ENCODE assay signal across 32 cellular contexts in the genomic region with DNA sequence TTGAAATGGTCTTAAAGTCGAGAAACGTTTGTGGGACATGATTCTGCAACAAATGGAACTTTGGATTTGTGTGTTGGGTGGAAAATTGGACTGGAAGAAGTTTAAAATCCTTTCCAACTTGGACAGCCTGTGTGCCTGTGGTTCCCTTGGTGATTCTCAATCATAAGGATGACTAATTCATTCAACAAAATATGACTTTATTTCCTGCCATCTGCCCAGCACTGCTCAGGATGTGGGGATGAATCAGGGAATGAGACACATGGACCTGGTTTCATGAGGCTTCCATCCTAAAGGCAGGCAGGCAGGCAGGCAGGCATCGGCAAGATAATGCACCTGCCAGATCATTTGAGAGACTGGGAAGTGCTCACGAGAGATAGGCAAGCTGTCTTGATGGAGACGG. TPM values are rescaled to one million over a fixed set of nuclear protein-coding genes. Genes with fewer than 3 reads are reported as not detected.
DNase-seq lines count a peak whose midpoint lies in the region; ATAC-seq lines count a peak whose summit lies in the region.
"Had no signal": no experiment of that assay in that cellular context is flagged by ENCODE, and none has a peak within 500 bp of the region (broad histone marks: within the 10 kb centered on the region; RNA-seq: fewer than 3 reads in every experiment).

No MANE protein-coding gene starts in this region.

- POLR2A ChIA-PET in activated CD4-positive, alpha-beta T cell treated with anti-CD3 and anti-CD28 coated beads for 36 hours (lab: Charles Lee), result no interaction called here

- H3K4me1 Mint-ChIP-seq in activated CD4-positive, alpha-beta T cell treated with anti-CD3 and anti-CD28 coated beads for 36 hours, result no peaks in the 10 kb centered on the region
- H3K4me1 Mint-ChIP-seq: activated naive CD8-positive, alpha-beta T cell treated with anti-CD3 and anti-CD28 coated beads, Interleukin-2, amount 50 U/mL, for 24 hours had no signal

- H3K9me3 Mint-ChIP-seq in activated CD4-positive, alpha-beta T cell treated with anti-CD3 and anti-CD28 coated beads for 36 hours (ENCODE audit: low read depth), result peaks cover 2% of the 10 kb centered on the region
- H3K9me3 Mint-ChIP-seq: activated naive CD8-positive, alpha-beta T cell treated with anti-CD3 and anti-CD28 coated beads, Interleukin-2, amount 50 U/mL, for 24 hours; CD8-positive, alpha-beta T cell; neural crest cell had no signal

- H3K36me3 ChIP-seq in effector memory CD4-positive, alpha-beta T cell (ENCODE audit: control insufficient read depth, insufficient read depth, low read length), result no peaks in the 10 kb centered on the region
- H3K36me3 ChIP-seq: BE2C, HAP-1, left lung, right atrium auricular region, thoracic aorta, uterus had no signal

- no peaks in the 10 kb centered on the region for H3K27me3 ChIP-seq in effector memory CD4-positive, alpha-beta T cell (replicated peaks; ENCODE audit: control insufficient read depth, insufficient read depth, low read length, poor library complexity, severe bottlenecking)
- H3K27me3 ChIP-seq: BE2C, right atrium auricular region, uterus had no signal

- no peak overlapping the region for H3K27ac ChIP-seq in effector memory CD4-positive, alpha-beta T cell (ENCODE audit: insufficient read depth, low read length, poor library complexity, severe bottlenecking)
- H3K27ac ChIP-seq: dorsolateral prefrontal cortex, left lung, parathyroid adenoma, right atrium auricular region, thoracic aorta, uterus had no signal

- no peaks in the 10 kb centered on the region for H3K36me3 Mint-ChIP-seq in activated CD4-positive, alpha-beta T cell treated with anti-CD3 and anti-CD28 coated beads for 36 hours (ENCODE audit: low read depth)
- H3K36me3 Mint-ChIP-seq: activated CD4-positive, alpha-beta memory T cell treated with anti-CD3 and anti-CD28 coated beads for 36 hours; CD8-positive, alpha-beta T cell had no signal

- peaks cover 3% of the 10 kb centered on the region for H3K27me3 Mint-ChIP-seq in activated CD4-positive, alpha-beta T cell treated with anti-CD3 and anti-CD28 coated beads for 36 hours

- CTCF ChIA-PET in activated CD4-positive, alpha-beta T cell treated with anti-CD3 and anti-CD28 coated beads for 36 hours (lab: Charles Lee), result no interaction called here

- no peak overlapping the region for H3K4me3 ChIP-seq in effector memory CD4-positive, alpha-beta T cell (ENCODE audit: insufficient read depth, low read depth, low read length, poor library complexity, severe bottlenecking)
- H3K4me3 ChIP-seq: dorsolateral prefrontal cortex, HAP-1, left lung, right atrium auricular region, thoracic aorta, uterus had no signal

- no peak overlapping the region for H3K27ac Mint-ChIP-seq in activated CD4-positive, alpha-beta T cell treated with anti-CD3 and anti-CD28 coated beads for 36 hours
- H3K27ac Mint-ChIP-seq: activated CD4-positive, alpha-beta memory T cell treated with anti-CD3 and anti-CD28 coated beads for 36 hours; activated naive CD8-positive, alpha-beta T cell treated with anti-CD3 and anti-CD28 coated beads, Interleukin-2, amount 50 U/mL, for 24 hours; CD8-positive, alpha-beta T cell; T-helper 1 cell treated with Interleukin-12 subunit alpha and Interleukin-12 subunit beta and Interleukin-4 antibody, amounts not matched to agents 30 μg/mL and 1 μg/mL, for 36 hours had no signal

- no peak for ATAC-seq in activated CD4-positive, alpha-beta T cell treated with anti-CD3 and anti-CD28 coated beads for 36 hours
- ATAC-seq: activated naive CD8-positive, alpha-beta T cell treated with anti-CD3 and anti-CD28 coated beads, Interleukin-2, amount 50 U/mL, for 24 hours; CD8-positive, alpha-beta T cell; left lung; stimulated activated naive CD8-positive, alpha-beta T cell treated with anti-CD3 and anti-CD28 coated beads, Interleukin-15, Interleukin-2, amounts not matched to agents 100 U/mL and 50 U/mL, for 24 hours had no signal

- H3K4me3 Mint-ChIP-seq in activated CD4-positive, alpha-beta T cell treated with anti-CD3 and anti-CD28 coated beads for 36 hours, result no peak overlapping the region
- H3K4me3 Mint-ChIP-seq: activated CD4-positive, alpha-beta memory T cell treated with anti-CD3 and anti-CD28 coated beads for 36 hours; activated naive CD8-positive, alpha-beta T cell treated with anti-CD3 and anti-CD28 coated beads, Interleukin-2, amount 50 U/mL, for 24 hours; CD8-positive, alpha-beta T cell; neural crest cell; T-helper 1 cell treated with Interleukin-12 subunit alpha and Interleukin-12 subunit beta and Interleukin-4 antibody, amounts not matched to agents 30 μg/mL and 1 μg/mL, for 36 hours had no signal

- intact Hi-C loops in activated CD4-positive, alpha-beta T cell treated with anti-CD3 and anti-CD28 coated beads for 36 hours (cut with DNase I, micrococcal nuclease), result no loop called here

- DNase-seq in Daoy (ENCODE audit: low read depth) (peak; percentile 88), RKO (ENCODE audit: low spot score) (peak; percentile 89), dedifferentiated amniotic fluid mesenchymal stem cell (ENCODE audit: extremely low spot score) (peak; percentile 69), pons (ENCODE audit: low spot score) (peak; percentile 4), hepatic stellate cell (ENCODE audit: low spot score) (no peak)
- DNase-seq in activated CD4-positive, alpha-beta T cell treated with anti-CD3 and anti-CD28 coated beads for 36 hours, result no peak
- DNase-seq in effector memory CD4-positive, alpha-beta T cell, result no peak
- DNase-seq: ACHN; activated CD4-positive, alpha-beta memory T cell treated with anti-CD3 and anti-CD28 coated beads for 36 hours; activated naive CD4-positive, alpha-beta T cell; activated naive CD8-positive, alpha-beta T cell treated with anti-CD3 and anti-CD28 coated beads, Interleukin-2, amount 50 U/mL, for 24 hours; BE2C; CD8-positive, alpha-beta T cell; cerebellar nuclear complex; KBM-7; left lung; MM.1S; NCI-H1417 treated with DMSO at 0.1 percent for 48 hours; NCI-H2029 treated with DMSO at 0.1 percent for 48 hours; NCI-H226; NCI-H774; small intestine; stimulated activated naive CD8-positive, alpha-beta T cell treated with anti-CD3 and anti-CD28 coated beads, Interleukin-15, Interleukin-2, amounts not matched to agents 100 U/mL and 50 U/mL, for 24 hours; uterus had no signal

- H3K4me1 ChIP-seq in effector memory CD4-positive, alpha-beta T cell (ENCODE audit: control insufficient read depth, insufficient read depth, low read length, poor library complexity, severe bottlenecking), result no peaks in the 10 kb centered on the region
- H3K4me1 ChIP-seq: BE2C, HAP-1, left lung, parathyroid adenoma, right atrium auricular region, uterus had no signal

- H3K9me3 ChIP-seq in effector memory CD4-positive, alpha-beta T cell (ENCODE audit: control insufficient read depth, low read length), result no peaks in the 10 kb centered on the region
- H3K9me3 ChIP-seq: BE2C, HAP-1, right atrium auricular region, thoracic aorta, uterus had no signal

RNA-seq across cellular contexts. Expression of gene TMEM132D, which starts 57.3 kb away (rescaled TPM):
- total RNA-seq in Daoy (2014; rRNA removed; shearing (Covaris generic)), result 6.4 and 7.1 TPM in 2 replicates
- not detected for total RNA-seq in activated CD4-positive, alpha-beta T cell treated with anti-CD3 and anti-CD28 coated beads for 36 hours
- total RNA-seq: activated CD4-positive, alpha-beta memory T cell treated with anti-CD3 and anti-CD28 coated beads for 36 hours; CD8-positive, alpha-beta T cell; mesenteric fat pad; right atrium auricular region; thoracic aorta had no signal

Comparison
In these comparisons a context has a peak if more than half of its experiments do, and no peak if none do; other contexts are left out.
1. DNase-seq: peak in Daoy (single experiment), RKO (single experiment), dedifferentiated amniotic fluid mesenchymal stem cell (single experiment) and pons (single experiment); none in activated CD4-positive, alpha-beta T cell treated with anti-CD3 and anti-CD28 coated beads for 36 hours (single experiment), hepatic stellate cell (single experiment) and effector memory CD4-positive, alpha-beta T cell (0 of 3).